ENCODE assay signal across 2 cellular contexts in the genomic region with DNA sequence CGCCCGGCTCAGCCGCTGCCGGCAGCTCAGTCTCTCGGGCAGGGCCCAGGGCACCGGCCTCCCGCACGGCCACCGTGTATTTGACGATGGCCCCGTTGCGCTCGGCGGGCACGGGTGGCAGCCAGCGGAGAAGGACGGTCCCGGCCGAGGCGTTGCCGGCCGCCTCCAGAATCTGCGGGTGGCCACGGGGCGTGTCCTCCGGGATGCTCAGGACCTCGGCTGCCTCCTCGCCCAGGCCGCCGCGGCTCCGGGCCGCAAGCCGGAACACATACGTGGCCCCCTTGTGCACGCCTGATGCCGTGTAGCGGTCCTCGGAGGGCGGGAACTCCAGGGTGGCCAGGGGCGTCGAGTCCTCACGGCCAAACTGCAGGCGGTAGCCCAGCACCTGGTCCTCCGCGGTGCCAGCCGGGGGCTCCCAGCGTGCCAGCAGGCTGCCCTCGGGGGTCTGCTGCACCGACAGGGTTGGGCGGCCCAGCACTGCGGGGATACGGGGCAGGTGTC.
TF ChIP-seq lines count a peak whose summit lies in the region.

No MANE protein-coding gene starts in this region.

TF ChIP-seq in WTC11, 78 proteins besides CTCF, POLR2A, EP300 and RAD21 (continued from another document):
- TF ChIP-seq IRF1 (CRISPR knock-in tag; IDR thresholded peaks at IDR 0.05) (no peak), NFYB (CRISPR knock-in tag; conservative IDR thresholded peaks at IDR 0.05; ENCODE audit: low read depth) (0 out of 2 replicates have a peak, but pooled peaks have one; percentile 10), ATF1 (CRISPR knock-in tag; IDR thresholded peaks at IDR 0.05) (no peak), USF1 (CRISPR knock-in tag; IDR thresholded peaks at IDR 0.05) (no peak), ZNF396 (CRISPR knock-in tag; IDR thresholded peaks at IDR 0.05; ENCODE audit: borderline replicate concordance) (no peak), ZNF263 (CRISPR knock-in tag; IDR thresholded peaks at IDR 0.05; ENCODE audit: low read depth) (no peak), NR1H2 (CRISPR knock-in tag; IDR thresholded peaks at IDR 0.05) (no peak), EMX1 (CRISPR knock-in tag; IDR thresholded peaks at IDR 0.05) (no peak), FOXP1 (CRISPR knock-in tag; IDR thresholded peaks at IDR 0.05; ENCODE audit: borderline replicate concordance) (peak; percentile 37; the same call in 1 of the 2 replicates)
- TF ChIP-seq, protein P1, sequence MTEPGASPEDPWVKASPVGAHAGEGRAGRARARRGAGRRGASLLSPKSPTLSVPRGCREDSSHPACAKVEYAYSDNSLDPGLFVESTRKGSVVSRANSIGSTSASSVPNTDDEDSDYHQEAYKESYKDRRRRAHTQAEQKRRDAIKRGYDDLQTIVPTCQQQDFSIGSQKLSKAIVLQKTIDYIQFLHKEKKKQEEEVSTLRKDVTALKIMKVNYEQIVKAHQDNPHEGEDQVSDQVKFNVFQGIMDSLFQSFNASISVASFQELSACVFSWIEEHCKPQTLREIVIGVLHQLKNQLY (CRISPR knock-in tag; IDR thresholded peaks at IDR 0.05) = no peak

TF ChIP-seq in K562, 482 proteins besides CTCF, POLR2A, EP300 and RAD21 (continued from another document):
- TF ChIP-seq ZNF347 (CRISPR knock-in tag; IDR thresholded peaks at IDR 0.05; ENCODE audit: low read depth) (no peak), HOMEZ (CRISPR knock-in tag; IDR thresholded peaks at IDR 0.05) (no peak), ZNF512 (tag; IDR thresholded peaks at IDR 0.05) (no peak), ZNF408 (CRISPR knock-in tag; IDR thresholded peaks at IDR 0.05; ENCODE audit: low read depth) (no peak), ZNF764 (CRISPR knock-in tag; IDR thresholded peaks at IDR 0.05; ENCODE audit: low read depth) (no peak), ZNF583 (CRISPR knock-in tag; IDR thresholded peaks at IDR 0.05) (no peak), NRF1 (conservative IDR thresholded peaks at IDR 0.05 in 1 of 2, IDR thresholded peaks at IDR 0.05 in 1 of 2) (no peak), NEUROD1 (IDR thresholded peaks at IDR 0.05; ENCODE audit: borderline replicate concordance, low read depth, low read length, partially characterized antibody) (no peak), CUX1 (CRISPR knock-in tag; IDR thresholded peaks at IDR 0.05) (no peak), CHCHD3 (CRISPR knock-in tag; IDR thresholded peaks at IDR 0.05) (no peak), SRSF3 (IDR thresholded peaks at IDR 0.05; ENCODE audit: insufficient read depth, low read length) (no peak), POLR2G (IDR thresholded peaks at IDR 0.05; ENCODE audit: low read depth, low read length) (peak; percentile 45), HDAC2 (IDR thresholded peaks at IDR 0.05) (no peak), SLC30A9 (CRISPR knock-in tag; IDR thresholded peaks at IDR 0.05) (no peak), TARDBP (IDR thresholded peaks at IDR 0.05) (no peak), HNRNPL (IDR thresholded peaks at IDR 0.05; ENCODE audit: low read depth, low read length) (0 out of 2 replicates have a peak, but pooled peaks have one; percentile 32), TAF7 (tag; IDR thresholded peaks at IDR 0.05) (no peak), PTRF (tag; IDR thresholded peaks at IDR 0.05) (no peak), FOXK1 (CRISPR knock-in tag; IDR thresholded peaks at IDR 0.05; ENCODE audit: borderline replicate concordance) (no peak)
- TF ChIP-seq, protein P2, sequence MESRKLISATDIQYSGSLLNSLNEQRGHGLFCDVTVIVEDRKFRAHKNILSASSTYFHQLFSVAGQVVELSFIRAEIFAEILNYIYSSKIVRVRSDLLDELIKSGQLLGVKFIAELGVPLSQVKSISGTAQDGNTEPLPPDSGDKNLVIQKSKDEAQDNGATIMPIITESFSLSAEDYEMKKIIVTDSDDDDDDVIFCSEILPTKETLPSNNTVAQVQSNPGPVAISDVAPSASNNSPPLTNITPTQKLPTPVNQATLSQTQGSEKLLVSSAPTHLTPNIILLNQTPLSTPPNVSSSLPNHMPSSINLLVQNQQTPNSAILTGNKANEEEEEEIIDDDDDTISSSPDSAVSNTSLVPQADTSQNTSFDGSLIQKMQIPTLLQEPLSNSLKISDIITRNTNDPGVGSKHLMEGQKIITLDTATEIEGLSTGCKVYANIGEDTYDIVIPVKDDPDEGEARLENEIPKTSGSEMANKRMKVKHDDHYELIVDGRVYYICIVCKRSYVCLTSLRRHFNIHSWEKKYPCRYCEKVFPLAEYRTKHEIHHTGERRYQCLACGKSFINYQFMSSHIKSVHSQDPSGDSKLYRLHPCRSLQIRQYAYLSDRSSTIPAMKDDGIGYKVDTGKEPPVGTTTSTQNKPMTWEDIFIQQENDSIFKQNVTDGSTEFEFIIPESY (CRISPR knock-in tag; IDR thresholded peaks at IDR 0.05) = peak; percentile 72
- TF ChIP-seq, protein P3, sequence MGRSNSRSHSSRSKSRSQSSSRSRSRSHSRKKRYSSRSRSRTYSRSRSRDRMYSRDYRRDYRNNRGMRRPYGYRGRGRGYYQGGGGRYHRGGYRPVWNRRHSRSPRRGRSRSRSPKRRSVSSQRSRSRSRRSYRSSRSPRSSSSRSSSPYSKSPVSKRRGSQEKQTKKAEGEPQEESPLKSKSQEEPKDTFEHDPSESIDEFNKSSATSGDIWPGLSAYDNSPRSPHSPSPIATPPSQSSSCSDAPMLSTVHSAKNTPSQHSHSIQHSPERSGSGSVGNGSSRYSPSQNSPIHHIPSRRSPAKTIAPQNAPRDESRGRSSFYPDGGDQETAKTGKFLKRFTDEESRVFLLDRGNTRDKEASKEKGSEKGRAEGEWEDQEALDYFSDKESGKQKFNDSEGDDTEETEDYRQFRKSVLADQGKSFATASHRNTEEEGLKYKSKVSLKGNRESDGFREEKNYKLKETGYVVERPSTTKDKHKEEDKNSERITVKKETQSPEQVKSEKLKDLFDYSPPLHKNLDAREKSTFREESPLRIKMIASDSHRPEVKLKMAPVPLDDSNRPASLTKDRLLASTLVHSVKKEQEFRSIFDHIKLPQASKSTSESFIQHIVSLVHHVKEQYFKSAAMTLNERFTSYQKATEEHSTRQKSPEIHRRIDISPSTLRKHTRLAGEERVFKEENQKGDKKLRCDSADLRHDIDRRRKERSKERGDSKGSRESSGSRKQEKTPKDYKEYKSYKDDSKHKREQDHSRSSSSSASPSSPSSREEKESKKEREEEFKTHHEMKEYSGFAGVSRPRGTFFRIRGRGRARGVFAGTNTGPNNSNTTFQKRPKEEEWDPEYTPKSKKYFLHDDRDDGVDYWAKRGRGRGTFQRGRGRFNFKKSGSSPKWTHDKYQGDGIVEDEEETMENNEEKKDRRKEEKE (IDR thresholded peaks at IDR 0.05; ENCODE audit: borderline replicate concordance in 1 of 2, control insufficient read depth in 1 of 2, low read depth in 2 of 2, low read length in 1 of 2) = no peak
